Comparison of ENCODE assay signal across 10 cellular contexts in genomic region chr19:35544110-35544802, GRCh38. TPM values are rescaled to one million over a fixed set of nuclear protein-coding genes. Genes with fewer than 3 reads are reported as not detected.
DNase-seq lines count a peak whose midpoint lies in the region; ATAC-seq, FAIRE-seq and TF ChIP-seq lines count a peak whose summit lies in the region.
"Had no signal": no experiment of that assay in that cellular context is flagged by ENCODE, and none has a peak within 500 bp of the region (broad histone marks: within the 10 kb centered on the region; RNA-seq: fewer than 3 reads in every experiment).

No MANE protein-coding gene starts in this region.

- TF ChIP-seq CTCF in GM12875 (IDR thresholded peaks at IDR 0.05; ENCODE audit: borderline replicate concordance, insufficient read depth, low read depth, low read length): no peak
- TF ChIP-seq CTCF in fibroblast of mammary gland (conservative IDR thresholded peaks at IDR 0.05; ENCODE audit: control insufficient read depth, insufficient read depth, low read depth, low read length): no peak
- TF ChIP-seq CTCF in retinal pigment epithelial cell (conservative IDR thresholded peaks at IDR 0.05; ENCODE audit: low read depth, low read length): no peak

- no peak overlapping the region for H3K27ac ChIP-seq in SJSA1
- no peak overlapping the region for H3K27ac ChIP-seq in aorta (ENCODE audit: low read depth in 1 of 2, low read length in 2 of 2)

- ATAC-seq in GM18909 (IDR thresholded peaks at IDR 0.05; ENCODE audit: poor library complexity, unreplicated experiment): no peak
- ATAC-seq in GM21360 (IDR thresholded peaks at IDR 0.05; ENCODE audit: unreplicated experiment): no peak
- ATAC-seq in aorta (ENCODE audit: low FRiP score): no peak

- H3K9me3 ChIP-seq in SJSA1 (replicated peaks): no peaks in the 10 kb centered on the region
- H3K9me3 ChIP-seq in aorta (ENCODE audit: control insufficient read depth, low read length): no peaks in the 10 kb centered on the region

- 75 to 78% methylated on average over 3 of the region's 3 CpGs for WGBS in aorta, 2 donors

- intact Hi-C loops in aorta (cut with DNase I): no loop called here

- DNase-seq in SJSA1 (ENCODE audit: low read depth in 1 of 2, low spot score in 2 of 2) (no peak), fibroblast of mammary gland (ENCODE audit: low read depth) (no peak), retinal pigment epithelial cell (ENCODE audit: low read depth) (no peak), RCC 7860 (ENCODE audit: low spot score) (no peak), aorta (no peak)
- DNase-seq: cerebellar nuclear complex, NCI-H2171 had no signal

- peaks cover 13% of the 10 kb centered on the region for H3K4me1 ChIP-seq in SJSA1 (replicated peaks)
- H3K4me1 ChIP-seq in aorta (ENCODE audit: control insufficient read depth in 1 of 2, insufficient read depth in 2 of 2, low read length in 2 of 2): no peaks in the 10 kb centered on the region

- H3K36me3 ChIP-seq in SJSA1 (peaks cover 23% of the 10 kb centered on the region), aorta (ENCODE audit: control insufficient read depth in 1 of 2, insufficient read depth in 2 of 2, low read length in 1 of 2) (no peaks in the 10 kb centered on the region)

- no peaks in the 10 kb centered on the region for H3K27me3 ChIP-seq in SJSA1 (replicated peaks)
- H3K27me3 ChIP-seq in aorta (ENCODE audit: control insufficient read depth in 1 of 2, insufficient read depth in 2 of 2, low read length in 1 of 2): no peaks in the 10 kb centered on the region

- H3K4me3 ChIP-seq in GM12875 (ENCODE audit: low read depth, low read length) (peak overlapping the region; percentile 77), SJSA1 (peak overlapping the region; percentile 64), fibroblast of mammary gland (ENCODE audit: control insufficient read depth, low read depth, low read length) (peak overlapping the region; percentile 87), retinal pigment epithelial cell (ENCODE audit: low read length) (peak overlapping the region; percentile 91), aorta (ENCODE audit: low read length in 2 of 2) (no peak overlapping the region)

- no peak for FAIRE-seq in RCC 7860 (lab: Jason Lieb, UNC)

RNA-seq across cellular contexts. Expression of gene TMEM147, which starts 1.2 kb away (rescaled TPM):
- 79.8 and 83.5 TPM in 2 replicates for total RNA-seq in SJSA1 (2014; rRNA removed; shearing (Covaris generic))
- total RNA-seq in aorta: 10 to 100 TPM; 48.0 to 52.2 TPM
- polyA plus RNA-seq in aorta: 100 to 1,000 TPM in 1 of 2 donors, 10 to 100 TPM in 1; 86.0 to 123 TPM

RNA-seq across cellular contexts. Expression of gene GAPDHS, which starts 11.0 kb away (rescaled TPM):
- not detected in 2 replicates for total RNA-seq in SJSA1 (2014; rRNA removed; shearing (Covaris generic))
- total RNA-seq in aorta: not detected
- polyA plus RNA-seq in aorta: not detected

RNA-seq across cellular contexts. Expression of gene SBSN, which starts 16.1 kb away (rescaled TPM):
- total RNA-seq in SJSA1 (2014; rRNA removed; shearing (Covaris generic)): not detected in 2 replicates
- total RNA-seq in aorta: not detected
- under 1 TPM in 1 of 2 donors, not detected in 1; 0.23 TPM for polyA plus RNA-seq in aorta

RNA-seq across cellular contexts. Expression of gene ATP4A, which starts 19.2 kb away (rescaled TPM):
- total RNA-seq in SJSA1 (2014; rRNA removed; shearing (Covaris generic)): not detected in 2 replicates
- total RNA-seq in aorta: not detected
- polyA plus RNA-seq in aorta: not detected

RNA-seq across cellular contexts. Expression of gene DMKN, which starts 30.8 kb away (rescaled TPM):
- not detected in 2 replicates for total RNA-seq in SJSA1 (2014; rRNA removed; shearing (Covaris generic))
- total RNA-seq in aorta: 10 to 100 TPM; 25.9 to 27.1 TPM
- polyA plus RNA-seq in aorta: 10 to 100 TPM; 22.2 to 43.7 TPM

Comparison
In these comparisons a context has a peak if more than half of its experiments do, and no peak if none do; other contexts are left out.
1. H3K4me3 ChIP-seq: peak in GM12875 (single experiment), SJSA1 (single experiment), fibroblast of mammary gland (single experiment) and retinal pigment epithelial cell (single experiment); none in aorta (0 of 2).